In genomic region chr2:162480067-162480466, GRCh38 we compare ENCODE assay signal across 19 cellular contexts.
DNase-seq lines count a peak whose midpoint lies in the region; ATAC-seq and TF ChIP-seq lines count a peak whose summit lies in the region.
"Had no signal": no experiment of that assay in that cellular context is flagged by ENCODE, and none has a peak within 500 bp of the region (broad histone marks: within the 10 kb centered on the region; RNA-seq: fewer than 3 reads in every experiment).

No MANE protein-coding gene starts in this region.

- peak; percentile 48 for ATAC-seq in GM19438 (IDR thresholded peaks at IDR 0.05; ENCODE audit: low read depth, unreplicated experiment)
- ATAC-seq in activated CD8-positive, alpha-beta T cell treated with anti-CD3 and anti-CD28 coated beads for 36 hours: no peak
- ATAC-seq: CD8-positive, alpha-beta T cell; right cardiac atrium; T-helper 17 cell had no signal

- no peaks in the 10 kb centered on the region for H3K4me1 Mint-ChIP-seq in activated CD8-positive, alpha-beta T cell treated with anti-CD3 and anti-CD28 coated beads for 36 hours (ENCODE audit: low read depth)
- peaks cover 0 to 2% (median 0%) of the 10 kb centered on the region in 4 donors for H3K4me1 Mint-ChIP-seq in CD4-positive, alpha-beta memory T cell
- H3K4me1 Mint-ChIP-seq: endodermal cell, T-helper 17 cell had no signal

- peak overlapping the region; percentile 3 to 78 (median 59) for H3K4me2 ChIP-seq in BLaER1 treated with 17β-estradiol and CSF1 and Interleukin-3, amounts not matched to agents 10 nM and 100 nM

- CTCF ChIA-PET in activated CD8-positive, alpha-beta T cell treated with anti-CD3 and anti-CD28 coated beads for 36 hours (lab: Charles Lee): no interaction called here
- CTCF ChIA-PET in CD4-positive, alpha-beta memory T cell (lab: Charles Lee; ENCODE audit: partially characterized antibody): no interaction called here

- H3K36me3 Mint-ChIP-seq in activated CD8-positive, alpha-beta T cell treated with anti-CD3 and anti-CD28 coated beads for 36 hours (ENCODE audit: low read depth): no peaks in the 10 kb centered on the region
- no peaks in the 10 kb centered on the region for H3K36me3 Mint-ChIP-seq in CD4-positive, alpha-beta memory T cell
- H3K36me3 Mint-ChIP-seq: CD8-positive, alpha-beta T cell had no signal

- H3K4me3 Mint-ChIP-seq in activated CD8-positive, alpha-beta T cell treated with anti-CD3 and anti-CD28 coated beads for 36 hours: no peak overlapping the region
- H3K4me3 Mint-ChIP-seq in CD4-positive, alpha-beta memory T cell: no peak overlapping the region
- H3K4me3 Mint-ChIP-seq: CD8-positive, alpha-beta T cell; endodermal cell; T-helper 17 cell had no signal

- intact Hi-C loops in activated CD8-positive, alpha-beta T cell treated with anti-CD3 and anti-CD28 coated beads for 36 hours (cut with micrococcal nuclease): no loop called here
- intact Hi-C loops in CD4-positive, alpha-beta memory T cell (cut with micrococcal nuclease): no loop called here

- H3K27me3 Mint-ChIP-seq in activated CD8-positive, alpha-beta T cell treated with anti-CD3 and anti-CD28 coated beads for 36 hours: no peaks in the 10 kb centered on the region
- peaks cover 0 to 3% of the 10 kb centered on the region in 2 donors for H3K27me3 Mint-ChIP-seq in CD4-positive, alpha-beta memory T cell
- H3K27me3 Mint-ChIP-seq: T-helper 17 cell had no signal

- no peak overlapping the region for H3K9ac ChIP-seq in BLaER1 treated with 17β-estradiol and CSF1 and Interleukin-3, amounts not matched to agents 10 nM and 100 nM

- H3K4me3 ChIP-seq in BLaER1 treated with 17β-estradiol and CSF1 and Interleukin-3, amounts not matched to agents 10 nM and 100 nM: no peak overlapping the region
- no peak overlapping the region for H3K4me3 ChIP-seq in choroid plexus epithelial cell (ENCODE audit: low read depth, low read length)
- H3K4me3 ChIP-seq in CD4-positive, alpha-beta memory T cell (ENCODE audit: low read length in 2 of 2): no peak overlapping the region

- H3K27ac Mint-ChIP-seq in activated CD8-positive, alpha-beta T cell treated with anti-CD3 and anti-CD28 coated beads for 36 hours: no peak overlapping the region
- no peak overlapping the region for H3K27ac Mint-ChIP-seq in CD4-positive, alpha-beta memory T cell
- H3K27ac Mint-ChIP-seq: activated T-helper 2 cell treated with anti-CD3 and anti-CD28 coated beads, Interferon-gamma antibody, Interleukin-2, Interleukin-4, amounts not matched to agents 10 μg/mL and 5 μg/mL and 100 μg/mL, durations not matched to agents 14 hours and 24 hours and 36 hours; CD8-positive, alpha-beta T cell; endodermal cell; T-helper 17 cell had no signal

- TF ChIP-seq CTCF in choroid plexus epithelial cell (conservative IDR thresholded peaks at IDR 0.05; ENCODE audit: low read depth, low read length): no peak
- no peak for TF ChIP-seq CTCF in activated CD8-positive, alpha-beta T cell treated with anti-CD3 and anti-CD28 coated beads for 36 hours (IDR thresholded peaks at IDR 0.05)

- H3K36me3 ChIP-seq in BLaER1 treated with 17β-estradiol and CSF1 and Interleukin-3, amounts not matched to agents 10 nM and 100 nM: no peaks in the 10 kb centered on the region
- no peaks in the 10 kb centered on the region for H3K36me3 ChIP-seq in CD4-positive, alpha-beta memory T cell (ENCODE audit: insufficient read depth, low read length)
- H3K36me3 ChIP-seq: neutrophil had no signal

- DNase-seq in MV-4-11 (lab: John Stamatoyannopoulos, UW): peak; percentile 5
- peak; percentile 52 for DNase-seq in choroid plexus epithelial cell (ENCODE audit: low read depth)
- DNase-seq in foreskin melanocyte: no peak
- DNase-seq in activated CD8-positive, alpha-beta T cell treated with anti-CD3 and anti-CD28 coated beads for 36 hours: no peak
- DNase-seq in NCI-H146 (lab: John Stamatoyannopoulos, UW): no peak
- DNase-seq in CD4-positive, alpha-beta memory T cell: no peak
- DNase-seq: activated CD4-positive, CD25-positive, alpha-beta regulatory T cell; CD8-positive, alpha-beta T cell; cerebellar nuclear complex; endodermal cell; KG1; NCI-H1417; right cardiac atrium; SIG-M5; T-helper 17 cell had no signal

- H3K27ac ChIP-seq in BLaER1 treated with 17β-estradiol and CSF1 and Interleukin-3, amounts not matched to agents 10 nM and 100 nM: no peak overlapping the region
- no peak overlapping the region for H3K27ac ChIP-seq in CD4-positive, alpha-beta memory T cell (ENCODE audit: low read depth, low read length)
- H3K27ac ChIP-seq: neutrophil had no signal

- H3K4me1 ChIP-seq in BLaER1 treated with 17β-estradiol and CSF1 and Interleukin-3, amounts not matched to agents 10 nM and 100 nM: peaks cover 10 to 17% (median 15%) of the 10 kb centered on the region in 10 experiments
- no peaks in the 10 kb centered on the region for H3K4me1 ChIP-seq in CD4-positive, alpha-beta memory T cell (ENCODE audit: insufficient read depth, low read length)

- POLR2A ChIA-PET in activated CD8-positive, alpha-beta T cell treated with anti-CD3 and anti-CD28 coated beads for 36 hours (lab: Charles Lee): no interaction called here
- POLR2A ChIA-PET in CD4-positive, alpha-beta memory T cell (lab: Charles Lee; ENCODE audit: partially characterized antibody): no interaction called here

- no peaks in the 10 kb centered on the region for H3K9me3 ChIP-seq in BLaER1 treated with 17β-estradiol and CSF1 and Interleukin-3, amounts not matched to agents 10 nM and 100 nM (replicated peaks in 1 of 11)
- H3K9me3 ChIP-seq in CD4-positive, alpha-beta memory T cell (ENCODE audit: control insufficient read depth in 1 of 2, low read length in 2 of 2): no peaks in the 10 kb centered on the region
- H3K9me3 ChIP-seq: neutrophil had no signal

- no peaks in the 10 kb centered on the region for H3K9me3 Mint-ChIP-seq in activated CD8-positive, alpha-beta T cell treated with anti-CD3 and anti-CD28 coated beads for 36 hours
- H3K9me3 Mint-ChIP-seq in CD4-positive, alpha-beta memory T cell: no peaks in the 10 kb centered on the region
- H3K9me3 Mint-ChIP-seq: activated T-helper 2 cell treated with anti-CD3 and anti-CD28 coated beads, Interferon-gamma antibody, Interleukin-2, Interleukin-4, amounts not matched to agents 10 μg/mL and 5 μg/mL and 100 μg/mL, durations not matched to agents 14 hours and 24 hours and 36 hours; CD8-positive, alpha-beta T cell; endodermal cell had no signal

- H4K20me1 ChIP-seq in BLaER1 treated with 17β-estradiol and CSF1 and Interleukin-3, amounts not matched to agents 10 nM and 100 nM: no peaks in the 10 kb centered on the region

- H3K27me3 ChIP-seq in BLaER1 treated with 17β-estradiol and CSF1 and Interleukin-3, amounts not matched to agents 10 nM and 100 nM: no peaks in the 10 kb centered on the region
- H3K27me3 ChIP-seq in CD4-positive, alpha-beta memory T cell (ENCODE audit: insufficient read depth, low read length): no peaks in the 10 kb centered on the region
- H3K27me3 ChIP-seq: neutrophil had no signal

Comparison
In these comparisons a context has a peak if more than half of its experiments do, and no peak if none do; other contexts are left out.
1. DNase-seq: peak in MV-4-11 (single experiment) and choroid plexus epithelial cell (single experiment); none in foreskin melanocyte (single experiment), activated CD8-positive, alpha-beta T cell treated with anti-CD3 and anti-CD28 coated beads for 36 hours (single experiment), NCI-H146 (single experiment) and CD4-positive, alpha-beta memory T cell (0 of 5).